In genomic region chr4:2961411-2962098, GRCh38 we compare ENCODE assay signal across 8 cellular contexts. TPM values are rescaled to one million over a fixed set of nuclear protein-coding genes. Genes with fewer than 3 reads are reported as not detected.
A peak's percentile ranks its signal among the peaks of the same experiment; 100 is the strongest.
DNase-seq lines count a peak whose midpoint lies in the region; ATAC-seq and TF ChIP-seq lines count a peak whose summit lies in the region.

No MANE protein-coding gene starts in this region.

- H3K27ac ChIP-seq in SJCRH30 (no peak overlapping the region), gastrocnemius medialis (peak overlapping the region; percentile 91 to 95 (median 94))

- peak; percentile 10 for DNase-seq in NCI-H2227 (lab: John Stamatoyannopoulos, UW; ENCODE audit: unreplicated experiment)
- DNase-seq in NCI-H2227 treated with DMSO at 0.1 percent for 48 hours (lab: John Stamatoyannopoulos, UW) = no peak
- peak in 1 of 2 experiments; percentile 32 for DNase-seq in SJCRH30
- DNase-seq in endothelial cell (ENCODE audit: low spot score) = peak; percentile 31
- no peak for DNase-seq in gastrocnemius medialis
- no peak for DNase-seq in HK-2 (ENCODE audit: unreplicated experiment)

- peak overlapping the region; percentile 97 for H3K4me3 Mint-ChIP-seq in endothelial cell (ENCODE audit: unreplicated experiment)

- no peak for TF ChIP-seq POLR2A in gastrocnemius medialis (IDR thresholded peaks at IDR 0.05)

- no peaks in the 10 kb centered on the region for H3K9me3 ChIP-seq in SJCRH30 (replicated peaks)
- no peaks in the 10 kb centered on the region for H3K9me3 ChIP-seq in gastrocnemius medialis

- H3K27ac Mint-ChIP-seq in endothelial cell (ENCODE audit: unreplicated experiment) = peak overlapping the region; percentile 10

- intact Hi-C loops in gastrocnemius medialis (cut with DNase I; ENCODE audit: low total_unique reads) = loop anchor here (2.0 to 5.0 kb wide), 4 partner anchors 76 to 719 kb away; partner anchors contain the start of genes HAUS3, POLN and TNIP2

- no peak for TF ChIP-seq CTCF in endothelial cell (IDR thresholded peaks at IDR 0.05; ENCODE audit: unreplicated experiment)
- TF ChIP-seq CTCF in gastrocnemius medialis (IDR thresholded peaks at IDR 0.05 in 4 of 5, conservative IDR thresholded peaks at IDR 0.05 in 1 of 5) = no peak

- H3K4me3 ChIP-seq in SJCRH30 (peak overlapping the region; percentile 85), gastrocnemius medialis (peak overlapping the region; percentile 78 to 99 (median 86))

- H3K4me1 ChIP-seq in SJCRH30 (peaks cover 17% of the 10 kb centered on the region), gastrocnemius medialis (peaks cover 32 to 33% of the 10 kb centered on the region in 2 donors)

- H3K9me3 Mint-ChIP-seq in endothelial cell (ENCODE audit: unreplicated experiment) = no peaks in the 10 kb centered on the region

- H3K4me1 Mint-ChIP-seq in endothelial cell (ENCODE audit: unreplicated experiment) = peaks cover 34% of the 10 kb centered on the region

- H3K36me3 ChIP-seq in SJCRH30 (peaks cover 32% of the 10 kb centered on the region), gastrocnemius medialis (peaks cover 0 to 20% of the 10 kb centered on the region in 2 donors)

- peaks cover 8% of the 10 kb centered on the region for H3K27me3 Mint-ChIP-seq in endothelial cell (ENCODE audit: unreplicated experiment)

- H3K36me3 Mint-ChIP-seq in endothelial cell (ENCODE audit: low read depth, unreplicated experiment) = peaks cover 17% of the 10 kb centered on the region

- ATAC-seq in gastrocnemius medialis (no peak), GM18858 (IDR thresholded peaks at IDR 0.05; ENCODE audit: unreplicated experiment) (no peak), HG02938 (IDR thresholded peaks at IDR 0.05; ENCODE audit: unreplicated experiment) (no peak)

- in situ Hi-C loops in gastrocnemius medialis (cut with MboI; ENCODE audit: low sequenced_read_pairs in 4 of 4) = loop anchor here in 1 of 4 donors (10.0 to 25.0 kb wide), 2 partner anchors 537 to 724 kb away; partner anchors contain the start of genes HAUS3 and POLN

- H3K27me3 ChIP-seq in SJCRH30 (no peaks in the 10 kb centered on the region), gastrocnemius medialis (no peaks in the 10 kb centered on the region)

RNA-seq across cellular contexts. Expression of gene NOP14, which starts 1.7 kb away (rescaled TPM):
- 36.6 and 39.5 TPM in 2 replicates for total RNA-seq in SJCRH30 (2014; rRNA removed; shearing (Covaris generic))
- 22.9 TPM for total RNA-seq in endothelial cell (ENCODE audit: unreplicated experiment)
- total RNA-seq in gastrocnemius medialis = 10 to 100 TPM; 16.6 to 46.2 (median 36.2) TPM

RNA-seq across cellular contexts. Expression of gene GRK4, which starts 1.8 kb away (rescaled TPM):
- 3.8 and 5.9 TPM in 2 replicates for total RNA-seq in SJCRH30 (2014; rRNA removed; shearing (Covaris generic))
- 5.9 TPM for total RNA-seq in endothelial cell (ENCODE audit: unreplicated experiment)
- total RNA-seq in gastrocnemius medialis = 1 to 10 TPM; 2.8 to 5.8 (median 3.7) TPM

Comparison
In these comparisons a context has a peak if more than half of its experiments do, and no peak if none do; other contexts are left out.
1. DNase-seq: peak in NCI-H2227 (single experiment) and endothelial cell (single experiment); none in NCI-H2227 treated with DMSO at 0.1 percent for 48 hours (single experiment), gastrocnemius medialis (0 of 2) and HK-2 (single experiment).